15 cellular contexts compared by ENCODE assay signal in genomic region chr2:17541514-17541950, GRCh38. TPM values are rescaled to one million over a fixed set of nuclear protein-coding genes. Genes with fewer than 3 reads are reported as not detected.
DNase-seq lines count a peak whose midpoint lies in the region; ATAC-seq, FAIRE-seq and TF ChIP-seq lines count a peak whose summit lies in the region.
"Had no signal": no experiment of that assay in that cellular context is flagged by ENCODE, and none has a peak within 500 bp of the region (broad histone marks: within the 10 kb centered on the region; RNA-seq: fewer than 3 reads in every experiment).

No MANE protein-coding gene starts in this region.

- TF ChIP-seq CTCF in AG09309 (IDR thresholded peaks at IDR 0.05; ENCODE audit: control insufficient read depth, insufficient read depth, low read depth, low read length, missing control alignments), result no peak
- TF ChIP-seq CTCF in WTC11 (IDR thresholded peaks at IDR 0.05), result no peak
- no peak for TF ChIP-seq CTCF in ovary (IDR thresholded peaks at IDR 0.05)

- H3K4me1 Mint-ChIP-seq in WTC11, result peaks cover 43% of the 10 kb centered on the region

- in situ Hi-C loops in KBM-7 (cut with MboI; ENCODE audit: low pct_unique_long_range_greater_than_20kb, low sequenced_read_pairs), result no loop called here

- FAIRE-seq in small intestine (lab: Jason Lieb, UNC), result no peak

- POLR2A ChIA-PET in WTC11 (lab: Charles Lee), result no interaction called here

- H3K27ac Mint-ChIP-seq in WTC11, result peak overlapping the region; percentile 75
- H3K27ac Mint-ChIP-seq: T-cell had no signal

- no peak for TF ChIP-seq POLR2A in ovary (IDR thresholded peaks at IDR 0.05)

- 5% methylated on average over 12 of the region's 12 CpGs for WGBS in right cardiac atrium
- 10 to 12% (median 11%) methylated on average over 12 of the region's 12 CpGs for WGBS in ovary, 3 donors
- WGBS in small intestine, 3 donors, result 10 to 19% (median 18%) methylated on average over 12 of the region's 12 CpGs

- H3K4me1 ChIP-seq in right cardiac atrium (ENCODE audit: control insufficient read depth, insufficient read depth, low read length) (no peaks in the 10 kb centered on the region), ovary (ENCODE audit: insufficient read depth) (no peaks in the 10 kb centered on the region), small intestine (ENCODE audit: control insufficient read depth in 2 of 2, insufficient read depth in 1 of 2, low read depth in 1 of 2, low read length in 1 of 2) (no peaks in the 10 kb centered on the region)

- no peak for TF ChIP-seq EP300 in ovary (IDR thresholded peaks at IDR 0.05)

- intact Hi-C loops in right cardiac atrium (cut with DNase I) (loop anchor here in 1 of 4 donors (10.0 kb wide), 1 partner anchor 103 kb away; no protein-coding TSS in a partner anchor), ovary (cut with DNase I) (no loop called here)

- ATAC-seq in WTC11, result no peak
- no peak for ATAC-seq in right cardiac atrium
- ATAC-seq: foreskin keratinocyte, T-cell had no signal

- H3K9me3 Mint-ChIP-seq in WTC11, result no peaks in the 10 kb centered on the region

- peak overlapping the region; percentile 93 for H3K4me3 Mint-ChIP-seq in WTC11
- H3K4me3 Mint-ChIP-seq: T-cell had no signal

- H3K27ac ChIP-seq in right cardiac atrium (ENCODE audit: low read length) (no peak overlapping the region), ovary (no peak overlapping the region), small intestine (ENCODE audit: low read depth in 1 of 2, low read length in 1 of 2) (no peak overlapping the region)

- H3K4me3 ChIP-seq in AG09309 (ENCODE audit: control insufficient read depth, low read depth, low read length), result peak overlapping the region; percentile 69
- H3K4me3 ChIP-seq in right cardiac atrium (ENCODE audit: low read length), result peak overlapping the region; percentile 25
- H3K4me3 ChIP-seq in ovary, result peak overlapping the region; percentile 8
- no peak overlapping the region for H3K4me3 ChIP-seq in small intestine (ENCODE audit: low read depth in 1 of 2, low read length in 2 of 2)

- DNase-seq in AG09309 (ENCODE audit: low read depth) (no peak), WTC11 (ENCODE audit: low spot score) (no peak), right cardiac atrium (no peak), ovary (no peak), small intestine (no peak), KBM-7 (no peak), DMS114 treated with DMSO at 0.1 percent for 48 hours (lab: John Stamatoyannopoulos, UW; ENCODE audit: unreplicated experiment) (no peak)
- DNase-seq in activated CD4-positive, CD25-positive, alpha-beta regulatory T cell treated with anti-CD3 and anti-CD28 coated beads, Interleukin-2, amount 50 U/mL, for 72 hours, result no peak
- DNase-seq: NCI-H774; stimulated activated CD4-positive, alpha-beta T cell treated with anti-CD3 and anti-CD28 coated beads, Interleukin-4, amount 100 ng/mL, for 1 hour; T-cell had no signal

- H3K36me3 Mint-ChIP-seq in WTC11, result peaks cover 7% of the 10 kb centered on the region
- H3K36me3 Mint-ChIP-seq: T-cell had no signal

- no peaks in the 10 kb centered on the region for H3K9me3 ChIP-seq in right cardiac atrium (ENCODE audit: control insufficient read depth, low read length)
- no peaks in the 10 kb centered on the region for H3K9me3 ChIP-seq in ovary
- no peaks in the 10 kb centered on the region for H3K9me3 ChIP-seq in small intestine (ENCODE audit: control insufficient read depth, low read depth)

- CTCF ChIA-PET in WTC11 (lab: Charles Lee), result no interaction called here

- H3K27me3 Mint-ChIP-seq in WTC11 (ENCODE audit: low read depth), result peaks cover 8% of the 10 kb centered on the region

- H3K27me3 ChIP-seq in right cardiac atrium (ENCODE audit: control insufficient read depth, insufficient read depth), result no peaks in the 10 kb centered on the region
- H3K27me3 ChIP-seq in ovary, result no peaks in the 10 kb centered on the region
- H3K27me3 ChIP-seq in small intestine (ENCODE audit: control insufficient read depth in 2 of 2, insufficient read depth in 2 of 2, low read length in 2 of 2), result peaks cover 0 to 32% of the 10 kb centered on the region in 2 donors
- H3K27me3 ChIP-seq: foreskin keratinocyte had no signal

- H3K36me3 ChIP-seq in ovary, result no peaks in the 10 kb centered on the region
- H3K36me3 ChIP-seq in small intestine (ENCODE audit: control insufficient read depth in 2 of 2, insufficient read depth in 2 of 2, low read length in 2 of 2), result no peaks in the 10 kb centered on the region

TF ChIP-seq in WTC11, 78 proteins besides CTCF, POLR2A, EP300 and RAD21:
- TF ChIP-seq ETV6 (CRISPR knock-in tag; IDR thresholded peaks at IDR 0.05), result no peak

RNA-seq across cellular contexts. Expression of gene VSNL1, which starts 1.0 kb away (rescaled TPM):
- total RNA-seq in WTC11 (2021) (78.4 to 83.6 TPM (median 82.4 TPM) in 3 replicates), right cardiac atrium (10 to 100 TPM; 26.5 to 39.3 (median 36.0) TPM), ovary (1 to 10 TPM in 5 of 7 donors, under 1 TPM in 1, not detected in 1; 0.60 to 9.4 (median 4.0) TPM)
- polyA plus RNA-seq in right cardiac atrium (36.8 TPM), ovary (1 to 10 TPM in 1 of 2 donors, under 1 TPM in 1; 0.41 to 2.8 TPM), small intestine (under 1 TPM in 2 of 3 donors, not detected in 1; 0.07 to 0.54 TPM)
- total RNA-seq: mononuclear cell, subcutaneous adipose tissue had no signal
- polyA plus RNA-seq: BJ had no signal

RNA-seq across cellular contexts. Expression of gene RAD51AP2, which starts 23.3 kb away (rescaled TPM):
- total RNA-seq in WTC11 (2021) (0.26 to 0.37 TPM (median 0.30 TPM) in 3 replicates), right cardiac atrium (under 1 TPM; 0.25 to 0.51 (median 0.37) TPM), ovary (under 1 TPM; 0.05 to 0.24 (median 0.10) TPM)
- polyA plus RNA-seq in right cardiac atrium (0.14 TPM), ovary (under 1 TPM; 0.02 to 0.05 TPM), small intestine (not detected)
- total RNA-seq: mononuclear cell, subcutaneous adipose tissue, T-cell had no signal
- polyA plus RNA-seq: BJ had no signal

Comparison
In these comparisons a context has a peak if more than half of its experiments do, and no peak if none do; other contexts are left out.
1. H3K4me3 ChIP-seq: peak in AG09309 (single experiment), right cardiac atrium (single experiment) and ovary (single experiment); none in small intestine (0 of 2).